Comparison of ENCODE assay signal across 8 cellular contexts in genomic region chr19:33064778-33065550, GRCh38. TPM values are rescaled to one million over a fixed set of nuclear protein-coding genes. Genes with fewer than 3 reads are reported as not detected.
DNase-seq lines count a peak whose midpoint lies in the region; ATAC-seq, FAIRE-seq and TF ChIP-seq lines count a peak whose summit lies in the region.

RHPN2 (minus strand) TSS chr19:33064888; CDS start chr19:33064852, 36 bp downstream.

- no peak within 1 kb of the TSS for H2AFZ ChIP-seq in HepG2 (ENCODE audit: low read length)

- no peaks in the 10 kb centered on the region for H3K27me3 ChIP-seq in HepG2 (ENCODE audit: control insufficient read depth in 1 of 2, insufficient read depth in 2 of 2, low read length in 2 of 2)

- CTCF ChIA-PET in GM10248 (lab: Yijun Ruan, JAX) (no interaction called here), HEK293T (lab: Yijun Ruan, JAX) (no interaction called here), HepG2 (lab: Yijun Ruan, JAX; ENCODE audit: low intra/inter-chr PET ratio, low total read pairs) (no interaction called here)

- TF ChIP-seq CTCF in GM10248 (IDR thresholded peaks at IDR 0.05; ENCODE audit: control extremely low read depth, extremely low read depth, low read depth, missing control alignments) (no peak), WI38 (IDR thresholded peaks at IDR 0.05; ENCODE audit: low read depth, low read length) (no peak), chondrocyte (IDR thresholded peaks at IDR 0.05) (no peak), HepG2 (CRISPR knock-in tag; IDR thresholded peaks at IDR 0.05) (0 out of 2 replicates have a peak, but pooled peaks have one; percentile 7)

- POLR2A ChIA-PET in GM10248 (lab: Yijun Ruan, JAX): no interaction called here
- POLR2A ChIA-PET in HEK293T (lab: Yijun Ruan, JAX): interaction anchor here (1.7 to 3.0 kb wide), 2 partner anchors 13 to 16 kb away, joined by 5 to 12 read pairs; partner anchors contain the start of gene GPATCH1
- POLR2A ChIA-PET in HepG2 (lab: Yijun Ruan, JAX): interaction anchor here (0.6 to 4.5 kb wide), 6 partner anchors 13 to 186 kb away, joined by 3 to 28 read pairs (median 3); partner anchors contain the start of gene GPATCH1

- no peak for FAIRE-seq in HepG2 (lab: Jason Lieb, UNC)

- peaks cover 0 to 2% of the 10 kb centered on the region in 2 experiments; a peak in 2 of 5 replicates for H3K36me3 ChIP-seq in HepG2 (replicated peaks in 1 of 2; ENCODE audit: control insufficient read depth in 1 of 2, insufficient read depth in 2 of 2, low read length in 2 of 2)

- TF ChIP-seq RAD21 in HepG2 (CRISPR knock-in tag; IDR thresholded peaks at IDR 0.05): no peak

- H3K4me3 ChIP-seq in WI38 (ENCODE audit: low read depth, low read length) (peak within 1 kb of the TSS; percentile 67), HepG2 (replicated peaks in 1 of 3; ENCODE audit: insufficient read depth in 1 of 3, low read depth in 2 of 3, low read length in 3 of 3) (peak within 1 kb of the TSS; percentile 82 to 96 (median 96))

- H4K20me1 ChIP-seq in HepG2 (ENCODE audit: insufficient read depth, low read length): peaks cover 28% of the 10 kb centered on the region

- 18% methylated on average over 18 of the region's 87 CpGs for WGBS in HepG2 (ENCODE audit: low lambda C conversion rate)

- H3K9me3 Mint-ChIP-seq in chondrocyte (ENCODE audit: low read depth): no peaks in the 10 kb centered on the region

- H3K79me2 ChIP-seq in HepG2 (ENCODE audit: insufficient read depth, low read length): peaks cover 41% of the 10 kb centered on the region

- peak within 1 kb of the TSS; percentile 91 for H3K4me2 ChIP-seq in HepG2 (ENCODE audit: low read depth, low read length)

- H3K4me1 Mint-ChIP-seq in chondrocyte (ENCODE audit: low read depth): peaks cover 15% of the 10 kb centered on the region

- TF ChIP-seq EP300 in HepG2 (IDR thresholded peaks at IDR 0.05; ENCODE audit: low read depth in 2 of 2, low read length in 2 of 2) (no peak), HepG2 (CRISPR knock-in tag; IDR thresholded peaks at IDR 0.05; ENCODE audit: borderline replicate concordance) (peak; percentile 47; the same call in 1 of the 2 replicates)

- no peaks in the 10 kb centered on the region for H3K9me3 ChIP-seq in HepG2 (ENCODE audit: low read length)

- no peaks in the 10 kb centered on the region for H3K36me3 Mint-ChIP-seq in chondrocyte (ENCODE audit: low read depth)

- BruUV-seq in HepG2 (replicated peaks; lab: Mats Ljungman, UMichigan): no TSS peak

- peak within 1 kb of the TSS; percentile 74 for H3K4me3 Mint-ChIP-seq in chondrocyte (ENCODE audit: unreplicated experiment)

- ATAC-seq in HepG2: peak; percentile 88
- ATAC-seq in HG03378 (IDR thresholded peaks at IDR 0.05; ENCODE audit: unreplicated experiment): no peak

- intact Hi-C loops in HepG2 (cut with micrococcal nuclease; ENCODE audit: unreplicated experiment): loop anchor here (1.0 to 10.0 kb wide), 3 partner anchors 16 to 90 kb away; partner anchors contain the start of genes CEP89, FAAP24 and GPATCH1

- in situ Hi-C loops in HepG2 (cut with HindIII; ENCODE audit: extremely low pct_ligation_motif_present, low pct_unique_long_range_greater_than_20kb): no loop called here

- H3K27me3 Mint-ChIP-seq in chondrocyte (ENCODE audit: low read depth): no peaks in the 10 kb centered on the region

- H3K27ac Mint-ChIP-seq in chondrocyte (ENCODE audit: unreplicated experiment): peak within 1 kb of the TSS; percentile 27

- peak in 1 of 2 experiments; percentile 85; a peak in 2 of 4 replicates for TF ChIP-seq POLR2A in HepG2 (IDR thresholded peaks at IDR 0.05; ENCODE audit: insufficient read depth in 1 of 2, low read depth in 2 of 2, low read length in 2 of 2)

- H3K27ac ChIP-seq in HepG2 (ENCODE audit: extremely low read length, insufficient read depth, low read length): peak within 1 kb of the TSS; percentile 64

- peaks cover 57% of the 10 kb centered on the region for H3K4me1 ChIP-seq in HepG2 (ENCODE audit: insufficient read depth, low read length)

- DNase-seq in GM10248 (ENCODE audit: extremely low spot score): peak; percentile 92
- peak; percentile 90 for DNase-seq in HEK293T (ENCODE audit: extremely low spot score)
- DNase-seq in NCI-H1930 (lab: John Stamatoyannopoulos, UW): peak; percentile 77 to 79
- DNase-seq in chondrocyte (ENCODE audit: low spot score): no peak
- DNase-seq in HepG2 (ENCODE audit: low spot score): peak; percentile 43
- DNase-seq in stimulated activated CD4-positive, alpha-beta T cell treated with anti-CD3 and anti-CD28 coated beads, Interleukin-4, amount 100 ng/mL, for 48 hours (ENCODE audit: low read depth in 2 of 2): peak; percentile 57 to 65

- peak within 1 kb of the TSS; percentile 88 for H3K9ac ChIP-seq in HepG2 (ENCODE audit: insufficient read depth, low read depth, low read length)

TF ChIP-seq in HEK293T, 16 proteins besides CTCF, POLR2A, EP300 and RAD21:
- TF ChIP-seq NFRKB (IDR thresholded peaks at IDR 0.05) (no peak), L3MBTL2 (conservative IDR thresholded peaks at IDR 0.05) (peak; percentile 58; the same call in 1 of the 2 replicates), FOXA1 (IDR thresholded peaks at IDR 0.05) (no peak)

TF ChIP-seq in HepG2, 621 proteins besides CTCF, POLR2A, EP300 and RAD21 (continues in another document):
- TF ChIP-seq ZNF253 (CRISPR knock-in tag; IDR thresholded peaks at IDR 0.05; ENCODE audit: borderline replicate concordance) (no peak), PRPF4 (IDR thresholded peaks at IDR 0.05; ENCODE audit: low read depth, low read length, poor library complexity, severe bottlenecking) (no peak), MLLT10 (CRISPR knock-in tag; IDR thresholded peaks at IDR 0.05) (no peak), SALL2 (CRISPR knock-in tag; IDR thresholded peaks at IDR 0.05) (no peak), FOXC1 (CRISPR knock-in tag; IDR thresholded peaks at IDR 0.05; ENCODE audit: borderline replicate concordance) (no peak), ZIK1 (CRISPR knock-in tag; IDR thresholded peaks at IDR 0.05; ENCODE audit: borderline replicate concordance, low read depth) (no peak), ZFP62 (CRISPR knock-in tag; IDR thresholded peaks at IDR 0.05) (no peak), TGIF2 (CRISPR knock-in tag; IDR thresholded peaks at IDR 0.05) (no peak), ZNF704 (CRISPR knock-in tag; IDR thresholded peaks at IDR 0.05; ENCODE audit: borderline replicate concordance) (no peak), HNRNPH1 (optimal IDR thresholded peaks at IDR 0.05; ENCODE audit: low read depth, low read length) (no peak), YY1 (IDR thresholded peaks at IDR 0.05; ENCODE audit: insufficient read depth, insufficient replicate concordance, low read depth, low read length) (peak; percentile 4), ZFYVE20 (CRISPR knock-in tag; IDR thresholded peaks at IDR 0.05; ENCODE audit: borderline replicate concordance, low read depth) (no peak), KAT2B (IDR thresholded peaks at IDR 0.05; ENCODE audit: borderline replicate concordance, low read depth, low read length) (no peak), ZFP91 (CRISPR knock-in tag; IDR thresholded peaks at IDR 0.05; ENCODE audit: borderline replicate concordance) (no peak; the same call in 1 of the 2 replicates), ZNF451 (CRISPR knock-in tag; IDR thresholded peaks at IDR 0.05) (no peak)

RNA-seq across cellular contexts. Expression of gene RHPN2, which starts in this region (rescaled TPM):
- 5.4 to 8.5 TPM (median 6.5 TPM) in 3 replicates for total RNA-seq in chondrocyte
- total RNA-seq in HepG2 (2016; rRNA removed; fragmentation: Illumina TruSeq; extraction: Trizol): 20.3 and 21.6 TPM in 2 replicates
- 2.9 and 3.0 TPM in 2 replicates for total RNA-seq in HepG2 (2016; cell fraction: cytosol; rRNA removed; fragmentation: Illumina TruSeq; extraction: Trizol; ENCODE audit: low read depth)
- 17.5 and 20.5 TPM in 2 replicates for total RNA-seq in HepG2 (2016; cell fraction: insoluble cytoplasmic fraction; rRNA removed; fragmentation: Illumina TruSeq; extraction: Trizol)
- total RNA-seq in HepG2 (2016; cell fraction: membrane; rRNA removed; fragmentation: Illumina TruSeq; extraction: Trizol): 6.8 and 7.0 TPM in 2 replicates
- 12.4 and 14.1 TPM in 2 replicates for total RNA-seq in HepG2 (2016; cell fraction: nucleus; rRNA removed; fragmentation: Illumina TruSeq; extraction: Trizol)
- polyA plus RNA-seq in HepG2 (2011; rRNA removed): 46.6 and 48.0 TPM in 2 replicates
- 45.4 and 46.7 TPM in 2 replicates for polyA plus RNA-seq in HepG2 (2011; cell fraction: cytosol; rRNA removed)
- 28.4 and 30.4 TPM in 2 replicates for polyA plus RNA-seq in HepG2 (2011; cell fraction: nucleus; rRNA removed)
- polyA plus RNA-seq in HepG2 (2012): 35.2 and 42.3 TPM in 2 replicates
- 0.79 and 0.82 TPM in 2 replicates for polyA plus RNA-seq in HepG2 (2016; cell fraction: cytosol; fragmentation: Illumina TruSeq; extraction: Trizol; ENCODE audit: low read depth)
- polyA plus RNA-seq in HepG2 (2016; cell fraction: insoluble cytoplasmic fraction; fragmentation: Illumina TruSeq; extraction: Trizol; ENCODE audit: low read depth): 20.4 and 24.3 TPM in 2 replicates
- 2.7 and 3.3 TPM in 2 replicates for polyA plus RNA-seq in HepG2 (2016; cell fraction: membrane; fragmentation: Illumina TruSeq; extraction: Trizol; ENCODE audit: low read depth)
- polyA plus RNA-seq in HepG2 (2016; cell fraction: nucleus; fragmentation: Illumina TruSeq; extraction: Trizol; ENCODE audit: insufficient read depth, low read depth): 17.9 and 19.2 TPM in 2 replicates
- polyA minus RNA-seq in HepG2 (2011; rRNA and poly(A)+ RNA removed; ENCODE audit: low replicate concordance): 40.5 and 85.7 TPM in 2 replicates
- 49.3 and 53.6 TPM in 2 replicates for polyA minus RNA-seq in HepG2 (2011; cell fraction: cytosol; rRNA and poly(A)+ RNA removed)
- 29.4 and 36.8 TPM in 2 replicates for polyA minus RNA-seq in HepG2 (2011; cell fraction: nucleus; rRNA and poly(A)+ RNA removed)
